In genomic region chr1:41629136-41629535, GRCh38 we compare ENCODE assay signal across 23 cellular contexts.
DNase-seq lines count a peak whose midpoint lies in the region; ATAC-seq and TF ChIP-seq lines count a peak whose summit lies in the region.
"Had no signal": no experiment of that assay in that cellular context is flagged by ENCODE, and none has a peak within 500 bp of the region (broad histone marks: within the 10 kb centered on the region; RNA-seq: fewer than 3 reads in every experiment).

No MANE protein-coding gene starts in this region.

- DNase-seq in EH (ENCODE audit: low read depth) (peak; percentile 75), IMR-90 (no peak), chondrocyte (ENCODE audit: low spot score) (no peak), NCI-H1417 (lab: John Stamatoyannopoulos, UW) (no peak), spleen (no peak)
- DNase-seq: activated T-cell treated with anti-CD3 and anti-CD28 coated beads, Interleukin-2, amount 50 U/mL, for 4 hours; Calu3; DMS79 treated with DMSO at 0.1 percent for 48 hours; hippocampal formation; Kasumi-1; left cardiac atrium; MV-4-11; NCI-H146; NCI-H2107; NCI-H446 treated with DMSO at 0.1 percent for 48 hours; stimulated activated CD4-positive, alpha-beta T cell treated with anti-CD3 and anti-CD28 coated beads, Interleukin-2, amount 100 ng/mL, for 24 hours; T-helper 1 cell; transverse colon had no signal

- peak overlapping the region; percentile 53; the same call in 1 of the 2 replicates for H3K14ac ChIP-seq in IMR-90 (replicated peaks; ENCODE audit: low read depth, low read length)

- no peak overlapping the region for H3K4me3 Mint-ChIP-seq in chondrocyte (ENCODE audit: unreplicated experiment)
- H3K4me3 Mint-ChIP-seq: activated T-cell treated with anti-CD3 and anti-CD28 coated beads, Interleukin-2, amount 50 U/mL, for 4 hours; neural crest cell had no signal

- peaks cover 21% of the 10 kb centered on the region for H3K9me1 ChIP-seq in IMR-90 (ENCODE audit: insufficient read depth, low read length)

- H3K4ac ChIP-seq in IMR-90 (ENCODE audit: low read depth, low read length): peak overlapping the region; percentile 36; the same call in 1 of the 2 replicates

- no TSS peak for BruUV-seq in IMR-90 (replicated peaks; lab: Mats Ljungman, UMichigan)

- peak overlapping the region; percentile 17; the same call in 1 of the 3 replicates for H2BK15ac ChIP-seq in IMR-90 (ENCODE audit: low read depth, low read length)

- peak overlapping the region; percentile 52 for H2BK5ac ChIP-seq in IMR-90 (ENCODE audit: low read depth, low read length, poor library complexity, severe bottlenecking)

- in situ Hi-C loops in IMR-90 (cut with MboI; ENCODE audit: low sequenced_read_pairs): no loop called here

- POLR2A ChIA-PET in IMR-90 (lab: Charles Lee; ENCODE audit: unreplicated experiment): no interaction called here

- peaks cover 26% of the 10 kb centered on the region for H3K4me1 ChIP-seq in IMR-90 (ENCODE audit: control insufficient read depth, insufficient read depth, low read length)
- H3K4me1 ChIP-seq in skeletal muscle satellite cell (ENCODE audit: control insufficient read depth, insufficient read depth, low read length): peaks cover 52% of the 10 kb centered on the region
- peaks cover 0 to 8% (median 0%) of the 10 kb centered on the region in 6 donors for H3K4me1 ChIP-seq in spleen
- H3K4me1 ChIP-seq: parathyroid adenoma, transverse colon had no signal

- H3K9ac ChIP-seq in IMR-90 (ENCODE audit: low read depth, low read length) (no peak overlapping the region), skeletal muscle satellite cell (ENCODE audit: low read depth, low read length) (peak overlapping the region; percentile 62)
- H3K9ac ChIP-seq: parathyroid adenoma had no signal

- peak overlapping the region; percentile 52; the same call in 1 of the 2 replicates for H4K91ac ChIP-seq in IMR-90 (ENCODE audit: insufficient read depth, low read depth, low read length)

- H3K4me2 ChIP-seq in IMR-90 (ENCODE audit: low read depth, low read length): no peak overlapping the region; the same call in 1 of the 2 replicates
- peak overlapping the region; percentile 17 for H3K4me2 ChIP-seq in skeletal muscle satellite cell (ENCODE audit: low read length)

- peak overlapping the region; percentile 70 for H2BK120ac ChIP-seq in IMR-90 (ENCODE audit: low read depth, low read length)

- peaks cover 59% of the 10 kb centered on the region for H3K4me1 Mint-ChIP-seq in chondrocyte (ENCODE audit: low read depth)

- H4K8ac ChIP-seq in IMR-90 (ENCODE audit: low read depth in 2 of 2, low read length in 2 of 2): peak overlapping the region in 1 of 2 experiments; percentile 34; a peak in 1 of 4 replicates

- H3K27me3 Mint-ChIP-seq in chondrocyte (ENCODE audit: low read depth): no peaks in the 10 kb centered on the region

- no peak for TF ChIP-seq RAD21 in IMR-90 (IDR thresholded peaks at IDR 0.05; ENCODE audit: low read length)

- no peak overlapping the region for H2AFZ ChIP-seq in IMR-90 (replicated peaks; ENCODE audit: low read length, poor library complexity)
- H2AFZ ChIP-seq: parathyroid adenoma had no signal

- peak overlapping the region; percentile 60 for H2BK20ac ChIP-seq in IMR-90 (ENCODE audit: low read depth, low read length)

- H2AK5ac ChIP-seq in IMR-90 (ENCODE audit: low read depth, low read length): peak overlapping the region; percentile 49; the same call in 1 of the 2 replicates

- H3K36me3 ChIP-seq in IMR-90 (ENCODE audit: control insufficient read depth, insufficient read depth, low read length): no peaks in the 10 kb centered on the region
- H3K36me3 ChIP-seq in skeletal muscle satellite cell (ENCODE audit: insufficient read depth, low read length): no peaks in the 10 kb centered on the region
- peaks cover 0 to 12% (median 2%) of the 10 kb centered on the region in 6 donors for H3K36me3 ChIP-seq in spleen
- H3K36me3 ChIP-seq: transverse colon had no signal

- H3K36me3 Mint-ChIP-seq in chondrocyte (ENCODE audit: low read depth): no peaks in the 10 kb centered on the region

- H3K23ac ChIP-seq in IMR-90 (ENCODE audit: low read depth, low read length): no peak overlapping the region

- no peak overlapping the region for H4K5ac ChIP-seq in IMR-90 (ENCODE audit: low read depth, low read length)

- intact Hi-C loops in IMR-90 (cut with micrococcal nuclease) (no loop called here), spleen (cut with DNase I; ENCODE audit: low total_unique reads) (no loop called here)

- H3K4me3 ChIP-seq in IMR-90 (ENCODE audit: insufficient read depth, low read depth, low read length) (no peak overlapping the region), skeletal muscle satellite cell (ENCODE audit: low read length) (no peak overlapping the region), spleen (no peak overlapping the region)
- H3K4me3 ChIP-seq: transverse colon had no signal

- ATAC-seq in IMR-90 (ENCODE audit: low read depth): no peak
- ATAC-seq in HG02885 (IDR thresholded peaks at IDR 0.05; ENCODE audit: poor library complexity, unreplicated experiment): no peak
- ATAC-seq: activated T-cell treated with anti-CD3 and anti-CD28 coated beads, Interleukin-2, amount 50 U/mL, for 4 hours; HCT116; left cardiac atrium had no signal

- H4K20me1 ChIP-seq in IMR-90 (ENCODE audit: insufficient read depth, low read length): peaks cover 8% of the 10 kb centered on the region

- CTCF ChIA-PET in IMR-90 (lab: Yijun Ruan, JAX): no interaction called here

- no CpG with 5 or more reads among the region's 3 CpGs for WGBS in IMR-90 (ENCODE audit: extremely low coverage in 2 of 2, insufficient read length in 1 of 2), 2 experiments
- whole genome bisulfite sequencing in spleen, 5 donors: 81 to 85% (median 84%) methylated on average over 3 of the region's 3 CpGs

- no peak overlapping the region for H3K27ac ChIP-seq in IMR-90 (ENCODE audit: insufficient read depth, low read length)
- no peak overlapping the region for H3K27ac ChIP-seq in spleen
- H3K27ac ChIP-seq: parathyroid adenoma, transverse colon had no signal

- no peak overlapping the region for H2AK9ac ChIP-seq in IMR-90 (replicated peaks; ENCODE audit: low read depth, low read length, poor library complexity)

- H3K27ac Mint-ChIP-seq in chondrocyte (ENCODE audit: unreplicated experiment): peak overlapping the region; percentile 72

- H3K56ac ChIP-seq in IMR-90 (ENCODE audit: extremely low read depth, insufficient read depth, low read length): no peak overlapping the region

- peaks cover 28 to 51% of the 10 kb centered on the region in 2 experiments; a peak in 3 of 4 replicates for H3K79me1 ChIP-seq in IMR-90 (ENCODE audit: low read depth in 1 of 2, low read length in 2 of 2)

- H3K27me3 ChIP-seq in IMR-90 (ENCODE audit: control insufficient read depth, insufficient read depth, low read length): no peaks in the 10 kb centered on the region
- no peaks in the 10 kb centered on the region for H3K27me3 ChIP-seq in skeletal muscle satellite cell (ENCODE audit: control insufficient read depth, insufficient read depth, low read length)
- no peaks in the 10 kb centered on the region for H3K27me3 ChIP-seq in spleen (replicated peaks in 1 of 7)
- H3K27me3 ChIP-seq: transverse colon had no signal

- TF ChIP-seq CTCF in IMR-90 (conservative IDR thresholded peaks at IDR 0.05; ENCODE audit: low read depth, low read length) (no peak), chondrocyte (IDR thresholded peaks at IDR 0.05) (no peak), spleen (IDR thresholded peaks at IDR 0.05 in 8 of 11, conservative IDR thresholded peaks at IDR 0.05 in 3 of 11) (no peak)

- H3K18ac ChIP-seq in IMR-90 (ENCODE audit: low read depth, low read length): peak overlapping the region; percentile 77; the same call in 1 of the 2 replicates

- TF ChIP-seq POLR2A in IMR-90 (IDR thresholded peaks at IDR 0.05; ENCODE audit: low read depth, low read length): no peak
- TF ChIP-seq POLR2A in spleen (IDR thresholded peaks at IDR 0.05): no peak

- no peaks in the 10 kb centered on the region for H3K9me3 ChIP-seq in IMR-90 (ENCODE audit: control insufficient read depth, insufficient read depth, low read length)
- H3K9me3 ChIP-seq in skeletal muscle satellite cell (replicated peaks; ENCODE audit: low read length): no peaks in the 10 kb centered on the region
- H3K9me3 ChIP-seq in spleen: no peaks in the 10 kb centered on the region
- H3K9me3 ChIP-seq: transverse colon had no signal

- H3K9me3 Mint-ChIP-seq in chondrocyte (ENCODE audit: low read depth): peaks cover 3% of the 10 kb centered on the region
- H3K9me3 Mint-ChIP-seq: neural crest cell had no signal

- dilution Hi-C loops in IMR-90 (cut with HindIII; ENCODE audit: low sequenced_read_pairs, unreplicated experiment): no loop called here

TF ChIP-seq in IMR-90, 13 proteins besides CTCF, POLR2A, EP300 and RAD21 (continues in another document):
- no peak for TF ChIP-seq BHLHE40 (IDR thresholded peaks at IDR 0.05; ENCODE audit: low read depth, low read length)
- TF ChIP-seq CEBPB (IDR thresholded peaks at IDR 0.05; ENCODE audit: low read depth, low read length): no peak
- TF ChIP-seq MXI1 (IDR thresholded peaks at IDR 0.05; ENCODE audit: borderline replicate concordance, low read depth, low read length): no peak
- TF ChIP-seq RCOR1 (IDR thresholded peaks at IDR 0.05; ENCODE audit: insufficient replicate concordance, low read length): no peak
- TF ChIP-seq CHD1 (IDR thresholded peaks at IDR 0.05; ENCODE audit: low read depth, low read length): no peak
- no peak for TF ChIP-seq RFX5 (IDR thresholded peaks at IDR 0.05; ENCODE audit: low read depth, low read length)
- no peak for TF ChIP-seq NFE2L2 (IDR thresholded peaks at IDR 0.05; ENCODE audit: low read depth, low read length)
- TF ChIP-seq ELK1 (IDR thresholded peaks at IDR 0.05; ENCODE audit: borderline replicate concordance, low read depth, low read length): no peak
- no peak for TF ChIP-seq FOS (IDR thresholded peaks at IDR 0.05; ENCODE audit: low read depth, low read length)
- no peak for TF ChIP-seq USF2 (IDR thresholded peaks at IDR 0.05; ENCODE audit: low read depth, low read length)
- TF ChIP-seq MAFK (IDR thresholded peaks at IDR 0.05; ENCODE audit: low read depth, low read length): no peak
